In genomic region chr3:155553800-155554199, GRCh38 we compare ENCODE assay signal across 11 cellular contexts.
DNase-seq lines count a peak whose midpoint lies in the region; ATAC-seq and TF ChIP-seq lines count a peak whose summit lies in the region.
"Had no signal": no experiment of that assay in that cellular context is flagged by ENCODE, and none has a peak within 500 bp of the region (broad histone marks: within the 10 kb centered on the region; RNA-seq: fewer than 3 reads in every experiment).

No MANE protein-coding gene starts in this region.

- H4K20me1 ChIP-seq in DND-41 (ENCODE audit: insufficient read depth, low read length), result no peaks in the 10 kb centered on the region

- H3K4me1 ChIP-seq in DND-41 (ENCODE audit: insufficient read depth, low read length) (peaks cover 93% of the 10 kb centered on the region), body of pancreas (peaks cover 22% of the 10 kb centered on the region)

- H2AFZ ChIP-seq in DND-41 (ENCODE audit: low read depth, low read length), result peak overlapping the region; percentile 56

- peaks cover 1% of the 10 kb centered on the region for H3K27me3 Mint-ChIP-seq in endothelial cell (ENCODE audit: unreplicated experiment)
- H3K27me3 Mint-ChIP-seq in HFFc6 (ENCODE audit: insufficient read depth), result no peaks in the 10 kb centered on the region; the same call in 1 of the 2 replicates

- H3K9ac ChIP-seq in DND-41 (ENCODE audit: low read depth, low read length), result peak overlapping the region; percentile 67

- H3K4me3 Mint-ChIP-seq in endothelial cell (ENCODE audit: unreplicated experiment) (peak overlapping the region; percentile 88), HFFc6 (no peak overlapping the region)

- peaks cover 45% of the 10 kb centered on the region for H3K36me3 ChIP-seq in DND-41 (ENCODE audit: insufficient read depth, low read length)
- no peaks in the 10 kb centered on the region for H3K36me3 ChIP-seq in body of pancreas (replicated peaks in 1 of 2; ENCODE audit: insufficient read depth in 1 of 2, low read depth in 2 of 2)

- no peaks in the 10 kb centered on the region for H3K27me3 ChIP-seq in DND-41 (ENCODE audit: insufficient read depth, low read length, poor library complexity)
- H3K27me3 ChIP-seq in body of pancreas, result no peaks in the 10 kb centered on the region

- DNase-seq in DND-41, result peak; percentile 88
- DNase-seq in endothelial cell (ENCODE audit: low spot score), result no peak
- no peak for DNase-seq in body of pancreas
- DNase-seq in HFFc6, result no peak
- DNase-seq in NCI-H524 treated with DMSO at 0.1 percent for 48 hours (lab: John Stamatoyannopoulos, UW), result no peak
- DNase-seq: DMS 273 treated with DMSO at 0.1 percent for 48 hours, left ventricle myocardium superior, NCI-H2081 treated with DMSO at 0.1 percent for 48 hours had no signal

- H3K27ac ChIP-seq in DND-41 (ENCODE audit: low read length) (peak overlapping the region; percentile 98), body of pancreas (no peak overlapping the region)

- H3K36me3 Mint-ChIP-seq in endothelial cell (ENCODE audit: low read depth, unreplicated experiment), result peaks cover 14% of the 10 kb centered on the region
- no peaks in the 10 kb centered on the region for H3K36me3 Mint-ChIP-seq in HFFc6 (ENCODE audit: low read depth)

- peak overlapping the region; percentile 63 for H3K4me2 ChIP-seq in DND-41 (ENCODE audit: insufficient read depth, low read length)

- ATAC-seq in DND-41 (ENCODE audit: insufficient read depth, low read depth) (peak; percentile 83), GM19452 (IDR thresholded peaks at IDR 0.05; ENCODE audit: unreplicated experiment) (peak; percentile 32), HG03571 (IDR thresholded peaks at IDR 0.05; ENCODE audit: unreplicated experiment) (peak; percentile 34), body of pancreas (no peak), HG03439 (IDR thresholded peaks at IDR 0.05; ENCODE audit: unreplicated experiment) (no peak)
- ATAC-seq: left ventricle myocardium superior had no signal

- H3K4me3 ChIP-seq in DND-41 (ENCODE audit: low read depth in 1 of 2, low read length in 2 of 2) (peak overlapping the region; percentile 19 to 50; a peak in 3 of 4 replicates), body of pancreas (no peak overlapping the region)

- TF ChIP-seq CTCF in DND-41 (IDR thresholded peaks at IDR 0.05; ENCODE audit: borderline replicate concordance, extremely low read depth, low read length, poor library complexity, severe bottlenecking) (peak; percentile 54), endothelial cell (IDR thresholded peaks at IDR 0.05; ENCODE audit: unreplicated experiment) (no peak), body of pancreas (IDR thresholded peaks at IDR 0.05) (no peak), HFFc6 (IDR thresholded peaks at IDR 0.05) (no peak)

- 65 to 67% methylated on average over 4 of the region's 4 CpGs for WGBS in body of pancreas, 2 donors

- H3K9me3 Mint-ChIP-seq in endothelial cell (ENCODE audit: unreplicated experiment) (no peaks in the 10 kb centered on the region), HFFc6 (no peaks in the 10 kb centered on the region)

- peaks cover 58% of the 10 kb centered on the region for H3K79me2 ChIP-seq in DND-41 (ENCODE audit: insufficient read depth, low read length)

- H3K9me3 ChIP-seq in DND-41 (ENCODE audit: insufficient read depth, low read length, severe bottlenecking) (no peaks in the 10 kb centered on the region), body of pancreas (no peaks in the 10 kb centered on the region)

- intact Hi-C loops in body of pancreas (cut with DNase I), result no loop called here

- no peak for TF ChIP-seq POLR2A in body of pancreas (IDR thresholded peaks at IDR 0.05)

- H3K27ac Mint-ChIP-seq in endothelial cell (ENCODE audit: unreplicated experiment) (peak overlapping the region; percentile 100), HFFc6 (no peak overlapping the region)

- peaks cover 40% of the 10 kb centered on the region for H3K4me1 Mint-ChIP-seq in endothelial cell (ENCODE audit: unreplicated experiment)
- no peaks in the 10 kb centered on the region for H3K4me1 Mint-ChIP-seq in HFFc6 (ENCODE audit: low read depth)

Comparison
In these comparisons a context has a peak if more than half of its experiments do, and no peak if none do; other contexts are left out.
1. ATAC-seq: peak in DND-41 (single experiment), GM19452 (single experiment) and HG03571 (single experiment); none in body of pancreas (single experiment) and HG03439 (single experiment).
2. H3K4me3 ChIP-seq: peak in DND-41 (2 of 2); none in body of pancreas (0 of 2).